In genomic region chr2:227817940-227818568, GRCh38 we compare ENCODE assay signal across 1 cellular context.
TF ChIP-seq lines count a peak whose summit lies in the region.

No MANE protein-coding gene starts in this region.

TF ChIP-seq in HepG2, 621 proteins besides CTCF, POLR2A, EP300 and RAD21 (continued from another document and continues in another):
- TF ChIP-seq ZBTB40 (IDR thresholded peaks at IDR 0.05) (no peak), ZBTB40 (CRISPR knock-in tag; IDR thresholded peaks at IDR 0.05) (no peak), FOSL2 (CRISPR knock-in tag; IDR thresholded peaks at IDR 0.05) (peak; percentile 95), ZSCAN31 (CRISPR knock-in tag; IDR thresholded peaks at IDR 0.05; ENCODE audit: low read depth) (no peak; the same call in 1 of the 2 replicates), FOXP4 (CRISPR knock-in tag; IDR thresholded peaks at IDR 0.05) (no peak), HIVEP1 (CRISPR knock-in tag; IDR thresholded peaks at IDR 0.05) (no peak), MYC (CRISPR knock-in tag; IDR thresholded peaks at IDR 0.05; ENCODE audit: borderline replicate concordance) (no peak), FOXJ3 (CRISPR knock-in tag; IDR thresholded peaks at IDR 0.05; ENCODE audit: borderline replicate concordance) (0 out of 2 replicates have a peak, but pooled peaks have one; percentile 11), CEBPZ (IDR thresholded peaks at IDR 0.05; ENCODE audit: low read length) (no peak), ZNF446 (CRISPR knock-in tag; IDR thresholded peaks at IDR 0.05) (peak; percentile 23; the same call in 1 of the 2 replicates), KDM5B (CRISPR knock-in tag; IDR thresholded peaks at IDR 0.05; ENCODE audit: borderline replicate concordance) (no peak), GABPB1 (CRISPR knock-in tag; IDR thresholded peaks at IDR 0.05) (no peak), CHD2 (IDR thresholded peaks at IDR 0.05; ENCODE audit: low read depth, low read length) (peak; percentile 68), ZNF713 (CRISPR knock-in tag; IDR thresholded peaks at IDR 0.05) (no peak), RXRA (CRISPR knock-in tag; IDR thresholded peaks at IDR 0.05) (no peak), ZNF282 (IDR thresholded peaks at IDR 0.05; ENCODE audit: partially characterized antibody) (no peak), MED13 (CRISPR knock-in tag; IDR thresholded peaks at IDR 0.05) (no peak), REXO4 (CRISPR knock-in tag; IDR thresholded peaks at IDR 0.05; ENCODE audit: borderline replicate concordance) (no peak), KMT2B (CRISPR knock-in tag; IDR thresholded peaks at IDR 0.05) (no peak), JDP2 (CRISPR knock-in tag; IDR thresholded peaks at IDR 0.05; ENCODE audit: borderline replicate concordance) (no peak), ZSCAN29 (CRISPR knock-in tag; conservative IDR thresholded peaks at IDR 0.05) (no peak), ATM (IDR thresholded peaks at IDR 0.05; ENCODE audit: borderline replicate concordance) (no peak), WIZ (CRISPR knock-in tag; IDR thresholded peaks at IDR 0.05) (no peak; the same call in 1 of the 2 replicates), ZNF777 (CRISPR knock-in tag; IDR thresholded peaks at IDR 0.05) (0 out of 2 replicates have a peak, but pooled peaks have one; percentile 15), NFE2L1 (CRISPR knock-in tag; IDR thresholded peaks at IDR 0.05; ENCODE audit: borderline replicate concordance) (no peak), GPN1 (CRISPR knock-in tag; IDR thresholded peaks at IDR 0.05; ENCODE audit: borderline replicate concordance) (no peak), ZNF468 (CRISPR knock-in tag; IDR thresholded peaks at IDR 0.05) (no peak), ZNF670 (CRISPR knock-in tag; IDR thresholded peaks at IDR 0.05; ENCODE audit: borderline replicate concordance) (0 out of 2 replicates have a peak, but pooled peaks have one; percentile 41), ZC3H4 (CRISPR knock-in tag; IDR thresholded peaks at IDR 0.05; ENCODE audit: borderline replicate concordance) (0 out of 2 replicates have a peak, but pooled peaks have one; percentile 89), NFKBIZ (CRISPR knock-in tag; IDR thresholded peaks at IDR 0.05) (no peak), TFDP2 (CRISPR knock-in tag; IDR thresholded peaks at IDR 0.05) (no peak)
- TF ChIP-seq, protein P1, sequence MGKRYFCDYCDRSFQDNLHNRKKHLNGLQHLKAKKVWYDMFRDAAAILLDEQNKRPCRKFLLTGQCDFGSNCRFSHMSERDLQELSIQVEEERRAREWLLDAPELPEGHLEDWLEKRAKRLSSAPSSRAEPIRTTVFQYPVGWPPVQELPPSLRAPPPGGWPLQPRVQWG (CRISPR knock-in tag; IDR thresholded peaks at IDR 0.05; ENCODE audit: borderline replicate concordance, low read depth), result no peak
- TF ChIP-seq, protein P2, sequence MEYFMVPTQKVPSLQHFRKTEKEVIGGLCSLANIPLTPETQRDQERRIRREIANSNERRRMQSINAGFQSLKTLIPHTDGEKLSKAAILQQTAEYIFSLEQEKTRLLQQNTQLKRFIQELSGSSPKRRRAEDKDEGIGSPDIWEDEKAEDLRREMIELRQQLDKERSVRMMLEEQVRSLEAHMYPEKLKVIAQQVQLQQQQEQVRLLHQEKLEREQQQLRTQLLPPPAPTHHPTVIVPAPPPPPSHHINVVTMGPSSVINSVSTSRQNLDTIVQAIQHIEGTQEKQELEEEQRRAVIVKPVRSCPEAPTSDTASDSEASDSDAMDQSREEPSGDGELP (IDR thresholded peaks at IDR 0.05; ENCODE audit: borderline replicate concordance, low read depth), result no peak
- TF ChIP-seq, protein P3, sequence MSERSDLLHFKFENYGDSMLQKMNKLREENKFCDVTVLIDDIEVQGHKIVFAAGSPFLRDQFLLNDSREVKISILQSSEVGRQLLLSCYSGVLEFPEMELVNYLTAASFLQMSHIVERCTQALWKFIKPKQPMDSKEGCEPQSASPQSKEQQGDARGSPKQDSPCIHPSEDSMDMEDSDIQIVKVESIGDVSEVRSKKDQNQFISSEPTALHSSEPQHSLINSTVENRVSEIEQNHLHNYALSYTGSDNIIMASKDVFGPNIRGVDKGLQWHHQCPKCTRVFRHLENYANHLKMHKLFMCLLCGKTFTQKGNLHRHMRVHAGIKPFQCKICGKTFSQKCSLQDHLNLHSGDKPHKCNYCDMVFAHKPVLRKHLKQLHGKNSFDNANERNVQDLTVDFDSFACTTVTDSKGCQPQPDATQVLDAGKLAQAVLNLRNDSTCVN (CRISPR knock-in tag; IDR thresholded peaks at IDR 0.05; ENCODE audit: borderline replicate concordance), result peak; percentile 13; the same call in 1 of the 2 replicates
- TF ChIP-seq, protein P4, sequence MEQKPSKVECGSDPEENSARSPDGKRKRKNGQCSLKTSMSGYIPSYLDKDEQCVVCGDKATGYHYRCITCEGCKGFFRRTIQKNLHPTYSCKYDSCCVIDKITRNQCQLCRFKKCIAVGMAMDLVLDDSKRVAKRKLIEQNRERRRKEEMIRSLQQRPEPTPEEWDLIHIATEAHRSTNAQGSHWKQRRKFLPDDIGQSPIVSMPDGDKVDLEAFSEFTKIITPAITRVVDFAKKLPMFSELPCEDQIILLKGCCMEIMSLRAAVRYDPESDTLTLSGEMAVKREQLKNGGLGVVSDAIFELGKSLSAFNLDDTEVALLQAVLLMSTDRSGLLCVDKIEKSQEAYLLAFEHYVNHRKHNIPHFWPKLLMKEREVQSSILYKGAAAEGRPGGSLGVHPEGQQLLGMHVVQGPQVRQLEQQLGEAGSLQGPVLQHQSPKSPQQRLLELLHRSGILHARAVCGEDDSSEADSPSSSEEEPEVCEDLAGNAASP (CRISPR knock-in tag; IDR thresholded peaks at IDR 0.05; ENCODE audit: borderline replicate concordance), result 0 out of 2 replicates have a peak, but pooled peaks have one; percentile 12
- TF ChIP-seq, protein P5, sequence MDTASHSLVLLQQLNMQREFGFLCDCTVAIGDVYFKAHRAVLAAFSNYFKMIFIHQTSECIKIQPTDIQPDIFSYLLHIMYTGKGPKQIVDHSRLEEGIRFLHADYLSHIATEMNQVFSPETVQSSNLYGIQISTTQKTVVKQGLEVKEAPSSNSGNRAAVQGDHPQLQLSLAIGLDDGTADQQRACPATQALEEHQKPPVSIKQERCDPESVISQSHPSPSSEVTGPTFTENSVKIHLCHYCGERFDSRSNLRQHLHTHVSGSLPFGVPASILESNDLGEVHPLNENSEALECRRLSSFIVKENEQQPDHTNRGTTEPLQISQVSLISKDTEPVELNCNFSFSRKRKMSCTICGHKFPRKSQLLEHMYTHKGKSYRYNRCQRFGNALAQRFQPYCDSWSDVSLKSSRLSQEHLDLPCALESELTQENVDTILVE (CRISPR knock-in tag; IDR thresholded peaks at IDR 0.05), result no peak
